ENCODE assay signal across 8 cellular contexts in genomic region chr5:141512390-141513020, GRCh38. TPM values are rescaled to one million over a fixed set of nuclear protein-coding genes. Genes with fewer than 3 reads are reported as not detected.
DNase-seq lines count a peak whose midpoint lies in the region; ATAC-seq and TF ChIP-seq lines count a peak whose summit lies in the region.

No MANE protein-coding gene starts in this region.

- no peak overlapping the region for H3K27ac Mint-ChIP-seq in CD8-positive, alpha-beta T cell
- peak overlapping the region; percentile 96 for H3K27ac Mint-ChIP-seq in osteocyte (ENCODE audit: unreplicated experiment)

- H3K4me3 ChIP-seq in CD8-positive, alpha-beta T cell (ENCODE audit: low read depth, low read length), result peak overlapping the region; percentile 50
- H3K4me3 ChIP-seq in HFF-Myc (replicated peaks; ENCODE audit: low read depth, low read length) (peak overlapping the region; percentile 42), thymus (ENCODE audit: low read length) (peak overlapping the region; percentile 41)

- no peaks in the 10 kb centered on the region for H3K27me3 Mint-ChIP-seq in CD8-positive, alpha-beta T cell (ENCODE audit: low read depth)
- H3K27me3 Mint-ChIP-seq in osteocyte (ENCODE audit: unreplicated experiment), result no peaks in the 10 kb centered on the region

- intact Hi-C loops in CD8-positive, alpha-beta T cell (cut with DNase I, micrococcal nuclease), result loop anchor here (1.0 to 2.0 kb wide), 3 partner anchors 52 to 186 kb away; partner anchors contain the start of gene PCDHGA10 (in 1 of the 2)

- peaks cover 36% of the 10 kb centered on the region for H3K4me1 Mint-ChIP-seq in CD8-positive, alpha-beta T cell (ENCODE audit: low read depth)
- H3K4me1 Mint-ChIP-seq in osteocyte (ENCODE audit: unreplicated experiment), result peaks cover 86% of the 10 kb centered on the region

- CTCF ChIA-PET in CD8-positive, alpha-beta T cell (lab: Charles Lee), result interaction anchor here (0.8 to 8.1 kb wide), 20 partner anchors 10 to 325 kb away, joined by 3 to 104 read pairs (median 4); partner anchors contain the start of genes PCDHB9, PCDHGA10, PCDHGA2 and PCDHGB5

- H3K36me3 Mint-ChIP-seq in CD8-positive, alpha-beta T cell, result peaks cover 38% of the 10 kb centered on the region
- H3K36me3 Mint-ChIP-seq in osteocyte (ENCODE audit: unreplicated experiment), result peaks cover 7% of the 10 kb centered on the region

- peak; percentile 68 to 91 (median 79) for DNase-seq in CD8-positive, alpha-beta T cell
- DNase-seq in HFF-Myc (ENCODE audit: extremely low read depth, low read depth) (peak; percentile 52), RPMI8226 (peak; percentile 84), glomerular visceral epithelial cell (ENCODE audit: extremely low spot score) (peak; percentile 51), osteocyte (ENCODE audit: extremely low spot score, unreplicated experiment) (no peak), NOMO-1 treated with dmso at 0.1 percent for 144 hours (lab: John Stamatoyannopoulos, UW; ENCODE audit: unreplicated experiment) (no peak)
- peak; percentile 85 for DNase-seq in activated naive CD4-positive, alpha-beta T cell treated with Interleukin-2 at 50 U/mL for 16 hours

- POLR2A ChIA-PET in CD8-positive, alpha-beta T cell (lab: Charles Lee), result interaction anchor here (0.8 to 2.5 kb wide), 3 partner anchors 13 to 192 kb away, joined by 3 to 12 read pairs (median 3); partner anchors contain the start of gene TAF7

- H3K4me1 ChIP-seq in CD8-positive, alpha-beta T cell (ENCODE audit: insufficient read depth, low read length), result peaks cover 21% of the 10 kb centered on the region
- H3K4me1 ChIP-seq in thymus (ENCODE audit: control insufficient read depth, insufficient read depth, low read length), result peaks cover 10% of the 10 kb centered on the region

- no peak overlapping the region for H3K27ac ChIP-seq in CD8-positive, alpha-beta T cell (ENCODE audit: low read depth, low read length)
- peak overlapping the region; percentile 77 for H3K27ac ChIP-seq in thymus (ENCODE audit: low read depth)

- ATAC-seq in CD8-positive, alpha-beta T cell, result peak; percentile 51

- peaks cover 18% of the 10 kb centered on the region for H3K36me3 ChIP-seq in CD8-positive, alpha-beta T cell (ENCODE audit: insufficient read depth, low read length)
- H3K36me3 ChIP-seq in thymus (ENCODE audit: control insufficient read depth, insufficient read depth), result peaks cover 25% of the 10 kb centered on the region

- H3K9me3 Mint-ChIP-seq in CD8-positive, alpha-beta T cell, result no peaks in the 10 kb centered on the region
- H3K9me3 Mint-ChIP-seq in osteocyte (ENCODE audit: unreplicated experiment), result no peaks in the 10 kb centered on the region

- no peaks in the 10 kb centered on the region for H3K27me3 ChIP-seq in CD8-positive, alpha-beta T cell (ENCODE audit: insufficient read depth, low read length)
- no peaks in the 10 kb centered on the region for H3K27me3 ChIP-seq in thymus (ENCODE audit: control insufficient read depth, insufficient read depth)

- H3K4me3 Mint-ChIP-seq in CD8-positive, alpha-beta T cell, result peak overlapping the region; percentile 87
- H3K4me3 Mint-ChIP-seq in osteocyte (ENCODE audit: unreplicated experiment), result peak overlapping the region; percentile 73

- H3K9me3 ChIP-seq in CD8-positive, alpha-beta T cell (ENCODE audit: low read length), result no peaks in the 10 kb centered on the region
- H3K9me3 ChIP-seq in thymus (ENCODE audit: control insufficient read depth), result no peaks in the 10 kb centered on the region

- WGBS in thymus, result 7% methylated on average over 32 of the region's 32 CpGs

- peak; percentile 83 for TF ChIP-seq CTCF in CD8-positive, alpha-beta T cell (IDR thresholded peaks at IDR 0.05)
- peak; percentile 82 for TF ChIP-seq CTCF in HFF-Myc (IDR thresholded peaks at IDR 0.05; ENCODE audit: low read depth, low read length, missing control alignments)
- peak; percentile 80 for TF ChIP-seq CTCF in osteocyte (IDR thresholded peaks at IDR 0.05)

RNA-seq across cellular contexts. Expression of gene PCDHGC5, which starts 23.6 kb away (rescaled TPM):
- not detected for total RNA-seq in CD8-positive, alpha-beta T cell
- 1.4 and 1.9 TPM in 2 replicates for total RNA-seq in osteocyte
- 0.11 TPM for polyA plus RNA-seq in thymus

RNA-seq across cellular contexts. Expression of gene PCDHGC4, which starts 27.7 kb away (rescaled TPM):
- total RNA-seq in CD8-positive, alpha-beta T cell, result not detected
- total RNA-seq in osteocyte, result 2.8 and 3.7 TPM in 2 replicates
- 0.05 TPM for polyA plus RNA-seq in thymus

RNA-seq across cellular contexts. Expression of gene PCDHGC3, which starts 36.7 kb away (rescaled TPM):
- not detected for total RNA-seq in CD8-positive, alpha-beta T cell
- 92.4 and 99.9 TPM in 2 replicates for total RNA-seq in osteocyte
- polyA plus RNA-seq in thymus, result 28.7 TPM

Comparison
In these comparisons a context has a peak if more than half of its experiments do, and no peak if none do; other contexts are left out.
1. DNase-seq: peak in CD8-positive, alpha-beta T cell (7 of 7), HFF-Myc (single experiment), RPMI8226 (single experiment), activated naive CD4-positive, alpha-beta T cell treated with Interleukin-2 at 50 U/mL for 16 hours (single experiment) and glomerular visceral epithelial cell (single experiment); none in osteocyte (single experiment) and NOMO-1 treated with dmso at 0.1 percent for 144 hours (single experiment).
2. RNA of gene PCDHGC3, which starts 36.7 kb away (total RNA-seq): 92.4 to 99.9 TPM in osteocyte; not detected in CD8-positive, alpha-beta T cell; every median in the first group is over 10 times any median in the second.
3. Peak in every context shown above with its lines, with median percentiles within 50 percentile points of each other: H3K4me3 ChIP-seq and CTCF ChIP-seq.